Comparison of ENCODE assay signal across 7 cellular contexts in genomic region chr13:23321534-23322241, GRCh38.
A peak's percentile ranks its signal among the peaks of the same experiment; 100 is the strongest.
DNase-seq lines count a peak whose midpoint lies in the region; ATAC-seq and TF ChIP-seq lines count a peak whose summit lies in the region.

No MANE protein-coding gene starts in this region.

- H3K9me3 Mint-ChIP-seq in HFFc6 = no peaks in the 10 kb centered on the region
- H3K9me3 Mint-ChIP-seq in effector memory CD8-positive, alpha-beta T cell = no peaks in the 10 kb centered on the region

- peaks cover 26% of the 10 kb centered on the region for H3K4me1 ChIP-seq in OCI-LY3 (ENCODE audit: low read length)
- H3K4me1 ChIP-seq in ovary (ENCODE audit: insufficient read depth) = peaks cover 2% of the 10 kb centered on the region

- H4K20me1 ChIP-seq in OCI-LY3 (ENCODE audit: insufficient read depth, low read length) = no peaks in the 10 kb centered on the region

- intact Hi-C loops in ovary (cut with DNase I) = no loop called here

- TF ChIP-seq POLR2A in ovary (IDR thresholded peaks at IDR 0.05) = no peak

- no peak overlapping the region for H3K27ac ChIP-seq in OCI-LY3 (ENCODE audit: low read length)
- no peak overlapping the region for H3K27ac ChIP-seq in ovary

- peak; percentile 85 for ATAC-seq in GM18520 (IDR thresholded peaks at IDR 0.05; ENCODE audit: unreplicated experiment)
- ATAC-seq in effector memory CD8-positive, alpha-beta T cell (replicated peaks) = peak; percentile 86

- H3K9ac ChIP-seq in OCI-LY3 (ENCODE audit: low read length) = no peak overlapping the region

- H3K9me3 ChIP-seq in OCI-LY3 (ENCODE audit: insufficient read depth, low read length) (no peaks in the 10 kb centered on the region), ovary (no peaks in the 10 kb centered on the region)

- no peaks in the 10 kb centered on the region for H3K79me2 ChIP-seq in OCI-LY3 (ENCODE audit: low read length)

- peak overlapping the region; percentile 71 for H3K4me3 ChIP-seq in OCI-LY3 (ENCODE audit: low read length)
- H3K4me3 ChIP-seq in ovary = peak overlapping the region; percentile 5

- peak overlapping the region; percentile 86 for H3K4me3 Mint-ChIP-seq in HFFc6
- H3K4me3 Mint-ChIP-seq in effector memory CD8-positive, alpha-beta T cell = peak overlapping the region; percentile 93 to 95

- TF ChIP-seq CTCF in HFFc6 (IDR thresholded peaks at IDR 0.05) (no peak), OCI-LY3 (IDR thresholded peaks at IDR 0.05; ENCODE audit: low read depth, low read length) (no peak), ovary (IDR thresholded peaks at IDR 0.05) (no peak)

- peaks cover 78% of the 10 kb centered on the region for H3K4me1 Mint-ChIP-seq in HFFc6 (ENCODE audit: low read depth)
- H3K4me1 Mint-ChIP-seq in effector memory CD8-positive, alpha-beta T cell (ENCODE audit: low read depth in 2 of 2) = peaks cover 11 to 32% of the 10 kb centered on the region in 2 donors

- H3K36me3 Mint-ChIP-seq in HFFc6 (ENCODE audit: low read depth) = peaks cover 6% of the 10 kb centered on the region
- H3K36me3 Mint-ChIP-seq in effector memory CD8-positive, alpha-beta T cell (ENCODE audit: insufficient read depth) = peaks cover 3% of the 10 kb centered on the region

- peak; percentile 90 for DNase-seq in HFFc6
- DNase-seq in effector memory CD8-positive, alpha-beta T cell = peak in 2 of 3 experiments; percentile 8 to 9
- DNase-seq in ovary = peak in 2 of 5 donors; percentile 35 to 48
- DNase-seq in GM19240 (ENCODE audit: insufficient read length, low spot score) = no peak
- DNase-seq in NCI-H128 (lab: John Stamatoyannopoulos, UW; ENCODE audit: unreplicated experiment) = no peak

- H3K36me3 ChIP-seq in OCI-LY3 (replicated peaks; ENCODE audit: low read depth, low read length) (no peaks in the 10 kb centered on the region), ovary (no peaks in the 10 kb centered on the region)

- peak overlapping the region; percentile 66 for H3K4me2 ChIP-seq in OCI-LY3 (ENCODE audit: low read length)

- H2AFZ ChIP-seq in OCI-LY3 (ENCODE audit: low read depth, low read length) = peak overlapping the region; percentile 35

- WGBS in ovary, 3 donors = 4 to 14% (median 8%) methylated on average over 6 of the region's 6 CpGs

- no peaks in the 10 kb centered on the region for H3K27me3 Mint-ChIP-seq in HFFc6 (ENCODE audit: insufficient read depth)
- no peaks in the 10 kb centered on the region for H3K27me3 Mint-ChIP-seq in effector memory CD8-positive, alpha-beta T cell

- TF ChIP-seq EP300 in ovary (IDR thresholded peaks at IDR 0.05) = no peak

- peak overlapping the region; percentile 86 for H3K27ac Mint-ChIP-seq in HFFc6
- peak overlapping the region; percentile 97 to 98 for H3K27ac Mint-ChIP-seq in effector memory CD8-positive, alpha-beta T cell

- no peaks in the 10 kb centered on the region for H3K27me3 ChIP-seq in OCI-LY3 (ENCODE audit: low read depth, low read length)
- no peaks in the 10 kb centered on the region for H3K27me3 ChIP-seq in ovary

Comparison
In these comparisons a context has a peak if more than half of its experiments do, and no peak if none do; other contexts are left out.
1. DNase-seq: peak in HFFc6 (single experiment) and effector memory CD8-positive, alpha-beta T cell (2 of 3); none in GM19240 (single experiment) and NCI-H128 (single experiment).